ENCODE assay signal across 8 cellular contexts in genomic region chr1:155975375-155976061, GRCh38. TPM values are rescaled to one million over a fixed set of nuclear protein-coding genes. Genes with fewer than 3 reads are reported as not detected.
A peak's percentile ranks its signal among the peaks of the same experiment; 100 is the strongest.
DNase-seq lines count a peak whose midpoint lies in the region; ATAC-seq, FAIRE-seq and TF ChIP-seq lines count a peak whose summit lies in the region.

No MANE protein-coding gene starts in this region.

- no peak for FAIRE-seq in urothelium cell line (lab: Jason Lieb, UNC)

- POLR2A ChIA-PET in HEK293 (lab: Yijun Ruan, JAX), result interaction anchor here (0.5 to 4.4 kb wide), 10 partner anchors 8 to 41 kb away, joined by 3 to 28 read pairs (median 4); partner anchors contain the start of genes KHDC4 and RXFP4
- POLR2A ChIA-PET in HEK293T (lab: Yijun Ruan, JAX), result interaction anchor here (0.5 to 7.1 kb wide), 7 partner anchors 8 to 238 kb away, joined by 3 to 79 read pairs (median 5); partner anchors contain the start of genes GON4L, KHDC4 and PMF1

- intact Hi-C loops in esophagus squamous epithelium (cut with DNase I), result no loop called here

- H3K9me3 ChIP-seq in HEK293 (ENCODE audit: control insufficient read depth, insufficient read depth, low read depth, low read length), result no peaks in the 10 kb centered on the region
- no peaks in the 10 kb centered on the region for H3K9me3 ChIP-seq in Peyer's patch
- H3K9me3 ChIP-seq in esophagus squamous epithelium, result no peaks in the 10 kb centered on the region

- H3K4me3 ChIP-seq in HEK293 (ENCODE audit: low read depth, low read length) (peak overlapping the region; percentile 91), Peyer's patch (peak overlapping the region; percentile 77 to 99 (median 94)), esophagus squamous epithelium (peak overlapping the region; percentile 80 to 98 (median 86)), skeletal muscle cell (ENCODE audit: low read depth, low read length) (peak overlapping the region; percentile 69)

- DNase-seq in Peyer's patch (no peak), esophagus squamous epithelium (lab: John Stamatoyannopoulos, UW) (no peak), skeletal muscle cell (ENCODE audit: low read depth) (no peak), HEK293T (ENCODE audit: extremely low spot score) (no peak), urothelium cell line (ENCODE audit: low spot score) (no peak), erythroblast (lab: John Stamatoyannopoulos, UW) (no peak)

- TF ChIP-seq POLR2A in Peyer's patch (IDR thresholded peaks at IDR 0.05) (no peak), esophagus squamous epithelium (IDR thresholded peaks at IDR 0.05) (no peak), erythroblast (IDR thresholded peaks at IDR 0.05; ENCODE audit: low read length) (no peak)

- 18 to 43% methylated on average over 4 of the region's 4 CpGs for WGBS in esophagus squamous epithelium, 2 donors

- peaks cover 32% of the 10 kb centered on the region for H3K4me1 ChIP-seq in HEK293 (ENCODE audit: control insufficient read depth, insufficient read depth, low read length)
- peaks cover 5 to 84% (median 39%) of the 10 kb centered on the region in 4 donors for H3K4me1 ChIP-seq in Peyer's patch
- H3K4me1 ChIP-seq in esophagus squamous epithelium, result peaks cover 67 to 94% (median 81%) of the 10 kb centered on the region in 3 donors

- CTCF ChIA-PET in HEK293 (lab: Yijun Ruan, JAX), result interaction anchor here (0.5 to 4.7 kb wide), 10 partner anchors 9 to 652 kb away, joined by 3 to 45 read pairs (median 4); no protein-coding TSS in a partner anchor
- CTCF ChIA-PET in HEK293T (lab: Yijun Ruan, JAX), result interaction anchor here (2.0 to 4.1 kb wide), 2 partner anchors 8 to 14 kb away, joined by 8 to 39 read pairs; no protein-coding TSS in a partner anchor

- no peak for TF ChIP-seq CTCF in HEK293 (tag by site-specific recombination; IDR thresholded peaks at IDR 0.05)
- TF ChIP-seq CTCF in Peyer's patch (IDR thresholded peaks at IDR 0.05), result no peak
- no peak for TF ChIP-seq CTCF in esophagus squamous epithelium (IDR thresholded peaks at IDR 0.05)

- peak overlapping the region; percentile 97 for H3K27ac ChIP-seq in HEK293 (ENCODE audit: extremely low read depth, low read depth, low read length)
- H3K27ac ChIP-seq in Peyer's patch, result peak overlapping the region; percentile 90 to 99 (median 97)
- peak overlapping the region; percentile 90 to 98 (median 96) for H3K27ac ChIP-seq in esophagus squamous epithelium

- H3K36me3 ChIP-seq in HEK293 (ENCODE audit: control insufficient read depth in 2 of 2, insufficient read depth in 1 of 2, low read length in 2 of 2) (peaks cover 0 to 9% of the 10 kb centered on the region in 2 experiments; a peak in 2 of 3 replicates), Peyer's patch (no peaks in the 10 kb centered on the region), esophagus squamous epithelium (no peaks in the 10 kb centered on the region)

- H3K27me3 ChIP-seq in Peyer's patch (no peaks in the 10 kb centered on the region), esophagus squamous epithelium (no peaks in the 10 kb centered on the region)

- ATAC-seq in HG02623 (IDR thresholded peaks at IDR 0.05; ENCODE audit: unreplicated experiment), result no peak

TF ChIP-seq in HEK293, 187 proteins besides CTCF, POLR2A, EP300 and RAD21 (continues in another document):
- TF ChIP-seq ZBTB48 (tag by site-specific recombination; IDR thresholded peaks at IDR 0.05), result peak; percentile 91
- no peak for TF ChIP-seq REST (tag by site-specific recombination; IDR thresholded peaks at IDR 0.05)
- no peak for TF ChIP-seq ZNF211 (tag by site-specific recombination; IDR thresholded peaks at IDR 0.05; ENCODE audit: low read depth)
- TF ChIP-seq ZFP69B (tag by site-specific recombination; IDR thresholded peaks at IDR 0.05), result no peak
- TF ChIP-seq ZEB2 (tag by site-specific recombination; IDR thresholded peaks at IDR 0.05), result no peak
- no peak for TF ChIP-seq ZBTB26 (tag by site-specific recombination; optimal IDR thresholded peaks at IDR 0.05)
- peak; percentile 54; the same call in 1 of the 2 replicates for TF ChIP-seq GLIS2 (tag by site-specific recombination; IDR thresholded peaks at IDR 0.05)

TF ChIP-seq in HEK293T, 16 proteins besides CTCF, POLR2A, EP300 and RAD21:
- no peak for TF ChIP-seq BHLHE40 (IDR thresholded peaks at IDR 0.05; ENCODE audit: borderline replicate concordance)
- TF ChIP-seq L3MBTL2 (conservative IDR thresholded peaks at IDR 0.05), result no peak
- TF ChIP-seq SUZ12 (IDR thresholded peaks at IDR 0.05), result no peak
- TF ChIP-seq HDGF (IDR thresholded peaks at IDR 0.05; ENCODE audit: borderline replicate concordance), result no peak
- no peak for TF ChIP-seq ARNT (IDR thresholded peaks at IDR 0.05)
- no peak for TF ChIP-seq FOXM1 (IDR thresholded peaks at IDR 0.05; ENCODE audit: borderline replicate concordance)

RNA-seq across cellular contexts. Expression of gene ARHGEF2, which starts 2.8 kb away (rescaled TPM):
- 100 to 1,000 TPM; 101 to 239 (median 149) TPM for total RNA-seq in Peyer's patch
- 10 to 100 TPM; 22.6 to 38.3 (median 27.5) TPM for total RNA-seq in esophagus squamous epithelium

RNA-seq across cellular contexts. Expression of gene RXFP4, which starts 34.1 kb away (rescaled TPM):
- total RNA-seq in Peyer's patch (1 to 10 TPM in 1 of 4 donors, not detected in 3; 2.3 TPM), esophagus squamous epithelium (not detected)

RNA-seq across cellular contexts. Expression of gene KHDC4, which starts 41.3 kb away (rescaled TPM):
- total RNA-seq in Peyer's patch, result 100 to 1,000 TPM in 2 of 4 donors, 10 to 100 TPM in 2; 71.5 to 146 (median 96.4) TPM
- 10 to 100 TPM; 12.4 to 48.1 (median 33.9) TPM for total RNA-seq in esophagus squamous epithelium

RNA-seq across cellular contexts. Expression of gene SSR2, which starts 45.2 kb away (rescaled TPM):
- total RNA-seq in Peyer's patch (100 to 1,000 TPM; 133 to 269 (median 202) TPM), esophagus squamous epithelium (100 to 1,000 TPM; 115 to 215 (median 179) TPM)
